Comparison of ENCODE assay signal across 1 cellular context in genomic region chr2:233204286-233204936, GRCh38.
TF ChIP-seq lines count a peak whose summit lies in the region.

No MANE protein-coding gene starts in this region.

TF ChIP-seq in IMR-90, 13 proteins besides CTCF, POLR2A, EP300 and RAD21 (continued from another document):
- no peak for TF ChIP-seq MAZ (IDR thresholded peaks at IDR 0.05; ENCODE audit: borderline replicate concordance, low read depth, low read length)
